ENCODE assay signal across 8 cellular contexts in the genomic region with DNA sequence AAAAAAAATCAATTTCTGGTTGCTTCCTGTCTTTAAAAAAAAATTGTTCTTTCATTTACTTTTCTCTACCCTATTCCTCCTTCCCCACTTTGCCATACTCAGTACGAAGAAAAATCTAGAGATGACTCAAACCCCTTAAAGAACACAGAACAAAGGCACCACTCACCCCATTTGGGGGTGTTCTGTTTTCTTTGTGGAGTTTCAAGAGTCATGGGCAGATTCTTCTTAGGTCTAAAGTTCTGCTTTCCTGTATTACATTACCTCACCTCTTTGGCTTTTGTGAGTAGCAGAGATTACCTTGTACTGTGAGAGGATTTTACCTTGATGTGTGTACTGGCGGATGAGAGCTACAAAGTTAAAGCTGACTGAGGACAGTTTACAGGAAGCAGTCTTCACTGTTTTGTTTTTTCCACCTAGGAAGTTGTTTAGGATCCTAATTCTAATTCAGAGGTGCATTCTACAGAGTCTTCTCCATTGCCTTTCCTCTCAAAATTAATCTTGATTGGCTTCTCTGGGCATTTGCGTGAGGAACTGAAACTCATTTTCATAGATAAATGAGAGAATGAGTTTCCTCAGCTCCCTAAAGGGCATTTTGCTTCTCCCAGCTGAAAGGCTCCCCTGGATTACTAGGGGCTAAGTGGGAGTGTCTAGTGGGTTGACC. TPM values are rescaled to one million over a fixed set of nuclear protein-coding genes. Genes with fewer than 3 reads are reported as not detected.
DNase-seq lines count a peak whose midpoint lies in the region; ATAC-seq and TF ChIP-seq lines count a peak whose summit lies in the region.
"Had no signal": no experiment of that assay in that cellular context is flagged by ENCODE, and none has a peak within 500 bp of the region (broad histone marks: within the 10 kb centered on the region; RNA-seq: fewer than 3 reads in every experiment).

No MANE protein-coding gene starts in this region.

- peaks cover 67% of the 10 kb centered on the region for H3K4me1 Mint-ChIP-seq in activated CD8-positive, alpha-beta T cell treated with anti-CD3 and anti-CD28 coated beads for 36 hours (ENCODE audit: low read depth)
- H3K4me1 Mint-ChIP-seq in osteocyte (ENCODE audit: unreplicated experiment): peaks cover 12% of the 10 kb centered on the region

- CTCF ChIA-PET in activated CD8-positive, alpha-beta T cell treated with anti-CD3 and anti-CD28 coated beads for 36 hours (lab: Charles Lee): interaction anchor here (1.2 to 1.7 kb wide), 2 partner anchors 20 to 26 kb away, joined by 3 read pairs; a partner anchor contains a TSS

- TF ChIP-seq CTCF in activated CD8-positive, alpha-beta T cell treated with anti-CD3 and anti-CD28 coated beads for 36 hours (IDR thresholded peaks at IDR 0.05): no peak
- TF ChIP-seq CTCF in osteocyte (IDR thresholded peaks at IDR 0.05): no peak

- H3K27ac Mint-ChIP-seq in activated CD8-positive, alpha-beta T cell treated with anti-CD3 and anti-CD28 coated beads for 36 hours: peak overlapping the region; percentile 83
- H3K27ac Mint-ChIP-seq in osteocyte (ENCODE audit: unreplicated experiment): peak overlapping the region; percentile 43

- no peaks in the 10 kb centered on the region for H3K27me3 Mint-ChIP-seq in activated CD8-positive, alpha-beta T cell treated with anti-CD3 and anti-CD28 coated beads for 36 hours
- H3K27me3 Mint-ChIP-seq in osteocyte (ENCODE audit: unreplicated experiment): no peaks in the 10 kb centered on the region

- DNase-seq in GM19240 (ENCODE audit: insufficient read length, low spot score) (peak; percentile 23), osteocyte (ENCODE audit: extremely low spot score, unreplicated experiment) (no peak), NCI-H526 treated with DMSO at 0.1 percent for 48 hours (lab: John Stamatoyannopoulos, UW) (no peak), hypothalamus (lab: John Stamatoyannopoulos, UW) (no peak)
- peak; percentile 53 for DNase-seq in activated CD8-positive, alpha-beta T cell treated with anti-CD3 and anti-CD28 coated beads for 36 hours
- no peak for DNase-seq in stimulated activated CD4-positive, alpha-beta T cell treated with anti-CD3 and anti-CD28 coated beads, Interleukin-4, amount 100 ng/mL, for 24 hours
- DNase-seq: foreskin fibroblast had no signal

- no peak overlapping the region for H3K4me3 Mint-ChIP-seq in activated CD8-positive, alpha-beta T cell treated with anti-CD3 and anti-CD28 coated beads for 36 hours
- H3K4me3 Mint-ChIP-seq in osteocyte (ENCODE audit: unreplicated experiment): no peak overlapping the region

- peak; percentile 84 for ATAC-seq in HG02884 (IDR thresholded peaks at IDR 0.05; ENCODE audit: unreplicated experiment)
- peak; percentile 87 for ATAC-seq in activated CD8-positive, alpha-beta T cell treated with anti-CD3 and anti-CD28 coated beads for 36 hours

- POLR2A ChIA-PET in activated CD8-positive, alpha-beta T cell treated with anti-CD3 and anti-CD28 coated beads for 36 hours (lab: Charles Lee): interaction anchor here (1.1 to 3.3 kb wide), 4 partner anchors 10 to 26 kb away, joined by 4 to 17 read pairs (median 6); a partner anchor contains a TSS

- peaks cover 62% of the 10 kb centered on the region for H3K36me3 Mint-ChIP-seq in activated CD8-positive, alpha-beta T cell treated with anti-CD3 and anti-CD28 coated beads for 36 hours (ENCODE audit: low read depth)
- peaks cover 32% of the 10 kb centered on the region for H3K36me3 Mint-ChIP-seq in osteocyte (ENCODE audit: unreplicated experiment)

- peaks cover 17% of the 10 kb centered on the region for H3K9me3 Mint-ChIP-seq in activated CD8-positive, alpha-beta T cell treated with anti-CD3 and anti-CD28 coated beads for 36 hours
- peaks cover 17% of the 10 kb centered on the region for H3K9me3 Mint-ChIP-seq in osteocyte (ENCODE audit: unreplicated experiment)

- intact Hi-C loops in activated CD8-positive, alpha-beta T cell treated with anti-CD3 and anti-CD28 coated beads for 36 hours (cut with micrococcal nuclease): no loop called here

RNA-seq across cellular contexts. Expression of a gene that starts 20.7 kb away (rescaled TPM):
- total RNA-seq in activated CD8-positive, alpha-beta T cell treated with anti-CD3 and anti-CD28 coated beads for 36 hours: 10 to 100 TPM; 54.0 to 63.5 TPM
- 21.2 and 28.4 TPM in 2 replicates for total RNA-seq in osteocyte

RNA-seq across cellular contexts. Expression of a gene that starts 25.8 kb away (rescaled TPM):
- total RNA-seq in activated CD8-positive, alpha-beta T cell treated with anti-CD3 and anti-CD28 coated beads for 36 hours: 100 to 1,000 TPM; 122 to 124 TPM
- 32.7 and 35.5 TPM in 2 replicates for total RNA-seq in osteocyte

Comparison
In these comparisons a context has a peak if more than half of its experiments do, and no peak if none do; other contexts are left out.
1. DNase-seq: peak in GM19240 (single experiment) and activated CD8-positive, alpha-beta T cell treated with anti-CD3 and anti-CD28 coated beads for 36 hours (single experiment); none in osteocyte (single experiment), NCI-H526 treated with DMSO at 0.1 percent for 48 hours (single experiment), stimulated activated CD4-positive, alpha-beta T cell treated with anti-CD3 and anti-CD28 coated beads, Interleukin-4, amount 100 ng/mL, for 24 hours (single experiment) and hypothalamus (0 of 51).